Comparison of ENCODE assay signal across 10 cellular contexts in the genomic region with DNA sequence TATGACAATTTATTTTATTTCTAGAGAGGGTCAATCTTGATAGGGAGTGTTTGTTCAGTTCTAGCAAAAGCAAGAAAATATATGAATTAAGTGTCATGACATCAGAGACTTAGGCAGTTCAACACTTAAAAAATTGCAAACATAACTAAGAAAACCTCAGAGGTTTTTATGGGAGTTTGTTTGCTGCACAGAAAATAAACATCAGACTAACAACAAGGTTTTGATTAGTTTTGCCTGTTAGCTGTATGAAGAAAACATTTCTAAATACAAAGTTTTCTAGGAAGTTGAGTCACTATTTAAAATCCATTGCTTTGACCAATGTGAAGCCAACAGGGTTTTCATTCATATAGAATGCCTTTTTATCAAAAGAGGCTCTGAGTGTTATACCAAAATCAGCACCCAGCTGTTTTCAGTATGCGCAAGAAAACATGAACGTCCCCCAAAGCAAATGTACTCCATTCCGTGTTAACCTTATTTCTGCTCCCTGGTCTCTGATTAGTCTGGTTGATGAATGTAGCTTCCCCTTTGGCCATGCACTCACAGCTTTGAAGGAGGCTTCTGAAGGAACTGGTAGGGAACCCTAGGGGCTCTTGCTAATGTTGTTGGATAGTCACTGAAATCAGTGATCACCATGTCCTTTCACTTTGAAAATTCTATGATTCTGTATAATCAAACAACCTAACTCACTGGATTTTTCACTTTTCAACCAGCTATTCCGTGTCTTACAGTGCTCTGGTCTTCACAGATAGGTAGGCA.
A peak's percentile ranks its signal among the peaks of the same experiment; 100 is the strongest.
DNase-seq lines count a peak whose midpoint lies in the region; ATAC-seq and TF ChIP-seq lines count a peak whose summit lies in the region.
"Had no signal": no experiment of that assay in that cellular context is flagged by ENCODE, and none has a peak within 500 bp of the region (broad histone marks: within the 10 kb centered on the region; RNA-seq: fewer than 3 reads in every experiment).

No MANE protein-coding gene starts in this region.

- no peak overlapping the region for H2AFZ ChIP-seq in neural progenitor cell (replicated peaks)

- H4K20me1 ChIP-seq in neural progenitor cell (ENCODE audit: low read depth) = no peaks in the 10 kb centered on the region

- H3K9me3 ChIP-seq in CD8-positive, alpha-beta memory T cell (ENCODE audit: low read length) = no peaks in the 10 kb centered on the region
- no peaks in the 10 kb centered on the region for H3K9me3 ChIP-seq in neural progenitor cell (ENCODE audit: low read depth)

- H3K27me3 Mint-ChIP-seq in CD8-positive, alpha-beta memory T cell = peaks cover 7 to 20% of the 10 kb centered on the region in 2 donors
- H3K27me3 Mint-ChIP-seq in activated CD4-positive, alpha-beta memory T cell treated with anti-CD3 and anti-CD28 coated beads, Interleukin-2, amount 10 ng/mL, durations not matched to agents 7 days and 5 days = peaks cover 9% of the 10 kb centered on the region
- peaks cover 2% of the 10 kb centered on the region for H3K27me3 Mint-ChIP-seq in neural progenitor cell (ENCODE audit: insufficient read depth, low read depth)

- DNase-seq in CD8-positive, alpha-beta memory T cell = no peak
- no peak for DNase-seq in activated CD4-positive, alpha-beta memory T cell treated with anti-CD3 and anti-CD28 coated beads, Interleukin-2, amount 10 ng/mL, durations not matched to agents 7 days and 5 days
- DNase-seq in activated CD4-positive, CD25-positive, alpha-beta regulatory T cell treated with anti-CD3 and anti-CD28 coated beads, Interleukin-2, amount 50 U/mL, for 72 hours = no peak
- DNase-seq in sciatic nerve (ENCODE audit: low spot score) (no peak), NCI-H2171 (lab: John Stamatoyannopoulos, UW) (no peak), neural progenitor cell (ENCODE audit: low spot score) (no peak)
- DNase-seq: effector CD4-positive, alpha-beta T cell had no signal

- peak overlapping the region in 6 of 7 donors; percentile 65 to 86 (median 76) for H3K4me3 Mint-ChIP-seq in CD8-positive, alpha-beta memory T cell
- H3K4me3 Mint-ChIP-seq in activated CD4-positive, alpha-beta memory T cell treated with anti-CD3 and anti-CD28 coated beads, Interleukin-2, amount 10 ng/mL, durations not matched to agents 7 days and 5 days = peak overlapping the region; percentile 65
- no peak overlapping the region for H3K4me3 Mint-ChIP-seq in neural progenitor cell

- no peak overlapping the region for H3K4me3 ChIP-seq in CD8-positive, alpha-beta memory T cell (ENCODE audit: low read length)
- no peak overlapping the region for H3K4me3 ChIP-seq in neural progenitor cell
- H3K4me3 ChIP-seq: skin epidermis had no signal

- peak overlapping the region in 5 of 8 donors; percentile 11 to 63 (median 39) for H3K27ac Mint-ChIP-seq in CD8-positive, alpha-beta memory T cell
- peak overlapping the region; percentile 74 for H3K27ac Mint-ChIP-seq in activated CD4-positive, alpha-beta memory T cell treated with anti-CD3 and anti-CD28 coated beads, Interleukin-2, amount 10 ng/mL, durations not matched to agents 7 days and 5 days
- H3K27ac Mint-ChIP-seq in neural progenitor cell = no peak overlapping the region

- CTCF ChIA-PET in CD8-positive, alpha-beta memory T cell (lab: Charles Lee) = no interaction called here
- CTCF ChIA-PET in activated CD4-positive, alpha-beta memory T cell treated with anti-CD3 and anti-CD28 coated beads, Interleukin-2, amount 10 ng/mL, durations not matched to agents 7 days and 5 days (lab: Charles Lee) = interaction anchor here (0.8 to 3.3 kb wide), 4 partner anchors 85 to 257 kb away, joined by 3 to 9 read pairs (median 4); no protein-coding TSS in a partner anchor

- no peak overlapping the region for H3K27ac ChIP-seq in CD8-positive, alpha-beta memory T cell (ENCODE audit: low read depth, low read length)
- no peak overlapping the region for H3K27ac ChIP-seq in neural progenitor cell

- no peaks in the 10 kb centered on the region for H3K27me3 ChIP-seq in CD8-positive, alpha-beta memory T cell (ENCODE audit: insufficient read depth, low read length, poor library complexity, severe bottlenecking)
- H3K27me3 ChIP-seq in neural progenitor cell = peaks cover 8% of the 10 kb centered on the region

- no peaks in the 10 kb centered on the region for H3K36me3 Mint-ChIP-seq in CD8-positive, alpha-beta memory T cell
- no peaks in the 10 kb centered on the region for H3K36me3 Mint-ChIP-seq in activated CD4-positive, alpha-beta memory T cell treated with anti-CD3 and anti-CD28 coated beads, Interleukin-2, amount 10 ng/mL, durations not matched to agents 7 days and 5 days (ENCODE audit: low read depth)
- H3K36me3 Mint-ChIP-seq in neural progenitor cell = no peaks in the 10 kb centered on the region

- intact Hi-C loops in sciatic nerve (cut with DNase I) = no loop called here

- H3K4me1 Mint-ChIP-seq in CD8-positive, alpha-beta memory T cell = peaks cover 10 to 13% (median 13%) of the 10 kb centered on the region in 3 donors
- peaks cover 19% of the 10 kb centered on the region for H3K4me1 Mint-ChIP-seq in activated CD4-positive, alpha-beta memory T cell treated with anti-CD3 and anti-CD28 coated beads, Interleukin-2, amount 10 ng/mL, durations not matched to agents 7 days and 5 days
- no peaks in the 10 kb centered on the region for H3K4me1 Mint-ChIP-seq in neural progenitor cell

- ATAC-seq in GM19372 (IDR thresholded peaks at IDR 0.05; ENCODE audit: low read depth, unreplicated experiment) (peak; percentile 23), HG03066 (IDR thresholded peaks at IDR 0.05; ENCODE audit: low read depth, unreplicated experiment) (peak; percentile 16), sciatic nerve (no peak)

- no peaks in the 10 kb centered on the region for H3K9me3 Mint-ChIP-seq in CD8-positive, alpha-beta memory T cell
- H3K9me3 Mint-ChIP-seq in activated CD4-positive, alpha-beta memory T cell treated with anti-CD3 and anti-CD28 coated beads, Interleukin-2, amount 10 ng/mL, durations not matched to agents 7 days and 5 days = no peaks in the 10 kb centered on the region
- no peaks in the 10 kb centered on the region for H3K9me3 Mint-ChIP-seq in neural progenitor cell

- POLR2A ChIA-PET in CD8-positive, alpha-beta memory T cell (lab: Charles Lee) = no interaction called here
- POLR2A ChIA-PET in activated CD4-positive, alpha-beta memory T cell treated with anti-CD3 and anti-CD28 coated beads, Interleukin-2, amount 10 ng/mL, durations not matched to agents 7 days and 5 days (lab: Charles Lee) = interaction anchor here (0.6 to 1.6 kb wide), 7 partner anchors 10 to 207 kb away, joined by 3 to 6 read pairs (median 3); a partner anchor contains a TSS

- no peaks in the 10 kb centered on the region for H3F3A ChIP-seq in neural progenitor cell (ENCODE audit: low read depth)

- no peak for TF ChIP-seq CTCF in neural progenitor cell (IDR thresholded peaks at IDR 0.05)

- no peak overlapping the region for H3K9ac ChIP-seq in neural progenitor cell

- no peaks in the 10 kb centered on the region for H3K36me3 ChIP-seq in CD8-positive, alpha-beta memory T cell (ENCODE audit: insufficient read depth, low read length)
- H3K36me3 ChIP-seq in neural progenitor cell = no peaks in the 10 kb centered on the region

- no peaks in the 10 kb centered on the region for H3K79me2 ChIP-seq in neural progenitor cell (ENCODE audit: low read depth)

- no peaks in the 10 kb centered on the region for H3K4me1 ChIP-seq in CD8-positive, alpha-beta memory T cell (ENCODE audit: insufficient read depth, low read length)
- H3K4me1 ChIP-seq in neural progenitor cell = no peaks in the 10 kb centered on the region

- H3K4me2 ChIP-seq in neural progenitor cell = no peak overlapping the region
